In the genomic region with DNA sequence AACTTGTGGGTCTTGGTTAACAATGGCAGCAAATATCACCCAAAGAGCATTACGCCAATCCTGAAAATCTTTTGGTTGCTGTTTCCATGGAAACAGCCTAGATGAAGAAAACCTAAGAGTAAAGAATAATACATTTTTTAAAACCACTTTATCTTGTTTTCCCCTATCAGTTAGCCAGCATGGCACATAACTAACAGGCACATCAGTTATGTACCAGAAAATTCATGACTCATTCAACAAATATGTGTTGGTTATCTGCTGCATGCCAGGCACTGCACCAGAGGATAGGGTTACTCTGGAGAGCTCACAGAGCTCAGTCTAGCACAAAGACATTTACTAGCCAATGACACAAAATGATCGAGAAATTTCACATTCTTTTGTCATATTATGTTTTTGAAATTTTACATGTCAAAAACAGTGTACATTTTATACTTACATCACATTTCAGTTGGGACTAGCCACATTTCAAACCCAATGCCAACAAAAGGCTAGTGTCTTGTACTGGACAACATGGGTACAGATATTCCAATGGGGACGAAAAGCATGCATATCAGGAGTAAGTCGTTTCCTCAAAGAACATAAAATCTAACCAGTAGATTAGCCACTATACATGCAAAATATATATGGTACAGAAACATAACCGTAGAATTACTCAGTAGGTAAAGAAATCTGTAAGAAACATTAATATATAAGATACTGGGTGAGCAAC, we compare ENCODE assay signal across 11 cellular contexts. TPM values are rescaled to one million over a fixed set of nuclear protein-coding genes. Genes with fewer than 3 reads are reported as not detected.
A peak's percentile ranks its signal among the peaks of the same experiment; 100 is the strongest.
DNase-seq lines count a peak whose midpoint lies in the region; ATAC-seq and TF ChIP-seq lines count a peak whose summit lies in the region.
"Had no signal": no experiment of that assay in that cellular context is flagged by ENCODE, and none has a peak within 500 bp of the region (broad histone marks: within the 10 kb centered on the region; RNA-seq: fewer than 3 reads in every experiment).

No MANE protein-coding gene starts in this region.

- H3K9me3 ChIP-seq in upper lobe of right lung, result no peaks in the 10 kb centered on the region

- TF ChIP-seq CTCF in upper lobe of right lung (IDR thresholded peaks at IDR 0.05), result no peak

- H3K36me3 ChIP-seq in upper lobe of right lung, result no peaks in the 10 kb centered on the region

- ATAC-seq in upper lobe of right lung (peak; percentile 68), GM18505 (IDR thresholded peaks at IDR 0.05; ENCODE audit: unreplicated experiment) (no peak), HG03175 (IDR thresholded peaks at IDR 0.05; ENCODE audit: unreplicated experiment) (no peak)

- no peak overlapping the region for H3K4me3 ChIP-seq in upper lobe of right lung
- H3K4me3 ChIP-seq: coronary artery had no signal

- intact Hi-C loops in upper lobe of right lung (cut with DNase I), result no loop called here

- H3K4me1 ChIP-seq in upper lobe of right lung, result peaks cover 3% of the 10 kb centered on the region

- no peak for TF ChIP-seq POLR2A in GM18505 (IDR thresholded peaks at IDR 0.05; ENCODE audit: borderline replicate concordance, extremely low read depth, insufficient read depth, insufficient read length)

- no peaks in the 10 kb centered on the region for H3K27me3 ChIP-seq in upper lobe of right lung

- no peak overlapping the region for H3K27ac ChIP-seq in upper lobe of right lung
- H3K27ac ChIP-seq: coronary artery had no signal

- DNase-seq in NCI-H2196 (lab: John Stamatoyannopoulos, UW; ENCODE audit: unreplicated experiment) (peak; percentile 16), NCI-H2196 treated with DMSO at 0.1 percent for 48 hours (lab: John Stamatoyannopoulos, UW; ENCODE audit: unreplicated experiment) (no peak), amniotic epithelial cell (ENCODE audit: low read depth) (peak; percentile 91), iPS-NIHi11 (ENCODE audit: low spot score) (peak; percentile 28), upper lobe of right lung (no peak)
- DNase-seq in activated T-cell treated with anti-CD3 and anti-CD28 coated beads, Interleukin-2, amount 50 U/mL, for 1 hour, result no peak
- DNase-seq: naive B cell, NCI-H510A had no signal

RNA-seq across cellular contexts. Expression of gene LNX2, which starts 20.3 kb away (rescaled TPM):
- 35.3 TPM for total RNA-seq in upper lobe of right lung

RNA-seq across cellular contexts. Expression of gene POLR1D, which starts 21.7 kb away (rescaled TPM):
- total RNA-seq in upper lobe of right lung, result 114 TPM

Comparison
In these comparisons a context has a peak if more than half of its experiments do, and no peak if none do; other contexts are left out.
1. DNase-seq: peak in NCI-H2196 (single experiment), amniotic epithelial cell (single experiment) and iPS-NIHi11 (single experiment); none in NCI-H2196 treated with DMSO at 0.1 percent for 48 hours (single experiment), upper lobe of right lung (single experiment) and activated T-cell treated with anti-CD3 and anti-CD28 coated beads, Interleukin-2, amount 50 U/mL, for 1 hour (single experiment).